In the genomic region with DNA sequence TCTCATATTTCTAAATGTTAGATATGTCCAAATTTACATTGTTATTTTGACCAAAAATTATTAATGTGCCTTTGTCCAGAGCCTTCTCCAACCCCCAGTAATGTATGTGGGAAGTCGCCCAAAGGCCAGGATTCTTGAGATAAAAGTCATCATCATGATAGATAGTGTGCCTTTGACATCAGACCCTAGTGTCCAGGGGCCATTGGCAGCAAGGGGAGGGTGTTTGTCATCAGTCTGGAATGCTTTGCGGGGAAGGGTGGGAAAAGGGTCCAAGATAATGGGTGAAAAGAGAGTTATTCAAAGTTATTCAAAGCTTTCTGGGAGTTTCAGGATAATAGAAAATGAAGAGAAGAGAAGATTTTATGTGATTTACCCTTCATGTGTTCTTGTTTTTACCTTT, we compare ENCODE assay signal across 1 cellular context.
TF ChIP-seq lines count a peak whose summit lies in the region.

No MANE protein-coding gene starts in this region.

TF ChIP-seq in H1, 55 proteins besides CTCF, POLR2A, EP300 and RAD21:
- TF ChIP-seq, protein P1, sequence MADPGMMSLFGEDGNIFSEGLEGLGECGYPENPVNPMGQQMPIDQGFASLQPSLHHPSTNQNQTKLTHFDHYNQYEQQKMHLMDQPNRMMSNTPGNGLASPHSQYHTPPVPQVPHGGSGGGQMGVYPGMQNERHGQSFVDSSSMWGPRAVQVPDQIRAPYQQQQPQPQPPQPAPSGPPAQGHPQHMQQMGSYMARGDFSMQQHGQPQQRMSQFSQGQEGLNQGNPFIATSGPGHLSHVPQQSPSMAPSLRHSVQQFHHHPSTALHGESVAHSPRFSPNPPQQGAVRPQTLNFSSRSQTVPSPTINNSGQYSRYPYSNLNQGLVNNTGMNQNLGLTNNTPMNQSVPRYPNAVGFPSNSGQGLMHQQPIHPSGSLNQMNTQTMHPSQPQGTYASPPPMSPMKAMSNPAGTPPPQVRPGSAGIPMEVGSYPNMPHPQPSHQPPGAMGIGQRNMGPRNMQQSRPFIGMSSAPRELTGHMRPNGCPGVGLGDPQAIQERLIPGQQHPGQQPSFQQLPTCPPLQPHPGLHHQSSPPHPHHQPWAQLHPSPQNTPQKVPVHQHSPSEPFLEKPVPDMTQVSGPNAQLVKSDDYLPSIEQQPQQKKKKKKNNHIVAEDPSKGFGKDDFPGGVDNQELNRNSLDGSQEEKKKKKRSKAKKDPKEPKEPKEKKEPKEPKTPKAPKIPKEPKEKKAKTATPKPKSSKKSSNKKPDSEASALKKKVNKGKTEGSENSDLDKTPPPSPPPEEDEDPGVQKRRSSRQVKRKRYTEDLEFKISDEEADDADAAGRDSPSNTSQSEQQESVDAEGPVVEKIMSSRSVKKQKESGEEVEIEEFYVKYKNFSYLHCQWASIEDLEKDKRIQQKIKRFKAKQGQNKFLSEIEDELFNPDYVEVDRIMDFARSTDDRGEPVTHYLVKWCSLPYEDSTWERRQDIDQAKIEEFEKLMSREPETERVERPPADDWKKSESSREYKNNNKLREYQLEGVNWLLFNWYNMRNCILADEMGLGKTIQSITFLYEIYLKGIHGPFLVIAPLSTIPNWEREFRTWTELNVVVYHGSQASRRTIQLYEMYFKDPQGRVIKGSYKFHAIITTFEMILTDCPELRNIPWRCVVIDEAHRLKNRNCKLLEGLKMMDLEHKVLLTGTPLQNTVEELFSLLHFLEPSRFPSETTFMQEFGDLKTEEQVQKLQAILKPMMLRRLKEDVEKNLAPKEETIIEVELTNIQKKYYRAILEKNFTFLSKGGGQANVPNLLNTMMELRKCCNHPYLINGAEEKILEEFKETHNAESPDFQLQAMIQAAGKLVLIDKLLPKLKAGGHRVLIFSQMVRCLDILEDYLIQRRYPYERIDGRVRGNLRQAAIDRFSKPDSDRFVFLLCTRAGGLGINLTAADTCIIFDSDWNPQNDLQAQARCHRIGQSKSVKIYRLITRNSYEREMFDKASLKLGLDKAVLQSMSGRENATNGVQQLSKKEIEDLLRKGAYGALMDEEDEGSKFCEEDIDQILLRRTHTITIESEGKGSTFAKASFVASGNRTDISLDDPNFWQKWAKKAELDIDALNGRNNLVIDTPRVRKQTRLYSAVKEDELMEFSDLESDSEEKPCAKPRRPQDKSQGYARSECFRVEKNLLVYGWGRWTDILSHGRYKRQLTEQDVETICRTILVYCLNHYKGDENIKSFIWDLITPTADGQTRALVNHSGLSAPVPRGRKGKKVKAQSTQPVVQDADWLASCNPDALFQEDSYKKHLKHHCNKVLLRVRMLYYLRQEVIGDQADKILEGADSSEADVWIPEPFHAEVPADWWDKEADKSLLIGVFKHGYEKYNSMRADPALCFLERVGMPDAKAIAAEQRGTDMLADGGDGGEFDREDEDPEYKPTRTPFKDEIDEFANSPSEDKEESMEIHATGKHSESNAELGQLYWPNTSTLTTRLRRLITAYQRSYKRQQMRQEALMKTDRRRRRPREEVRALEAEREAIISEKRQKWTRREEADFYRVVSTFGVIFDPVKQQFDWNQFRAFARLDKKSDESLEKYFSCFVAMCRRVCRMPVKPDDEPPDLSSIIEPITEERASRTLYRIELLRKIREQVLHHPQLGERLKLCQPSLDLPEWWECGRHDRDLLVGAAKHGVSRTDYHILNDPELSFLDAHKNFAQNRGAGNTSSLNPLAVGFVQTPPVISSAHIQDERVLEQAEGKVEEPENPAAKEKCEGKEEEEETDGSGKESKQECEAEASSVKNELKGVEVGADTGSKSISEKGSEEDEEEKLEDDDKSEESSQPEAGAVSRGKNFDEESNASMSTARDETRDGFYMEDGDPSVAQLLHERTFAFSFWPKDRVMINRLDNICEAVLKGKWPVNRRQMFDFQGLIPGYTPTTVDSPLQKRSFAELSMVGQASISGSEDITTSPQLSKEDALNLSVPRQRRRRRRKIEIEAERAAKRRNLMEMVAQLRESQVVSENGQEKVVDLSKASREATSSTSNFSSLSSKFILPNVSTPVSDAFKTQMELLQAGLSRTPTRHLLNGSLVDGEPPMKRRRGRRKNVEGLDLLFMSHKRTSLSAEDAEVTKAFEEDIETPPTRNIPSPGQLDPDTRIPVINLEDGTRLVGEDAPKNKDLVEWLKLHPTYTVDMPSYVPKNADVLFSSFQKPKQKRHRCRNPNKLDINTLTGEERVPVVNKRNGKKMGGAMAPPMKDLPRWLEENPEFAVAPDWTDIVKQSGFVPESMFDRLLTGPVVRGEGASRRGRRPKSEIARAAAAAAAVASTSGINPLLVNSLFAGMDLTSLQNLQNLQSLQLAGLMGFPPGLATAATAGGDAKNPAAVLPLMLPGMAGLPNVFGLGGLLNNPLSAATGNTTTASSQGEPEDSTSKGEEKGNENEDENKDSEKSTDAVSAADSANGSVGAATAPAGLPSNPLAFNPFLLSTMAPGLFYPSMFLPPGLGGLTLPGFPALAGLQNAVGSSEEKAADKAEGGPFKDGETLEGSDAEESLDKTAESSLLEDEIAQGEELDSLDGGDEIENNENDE (IDR thresholded peaks at IDR 0.05; ENCODE audit: insufficient replicate concordance, low read length), result no peak
- no peak for TF ChIP-seq RFX5 (IDR thresholded peaks at IDR 0.05; ENCODE audit: borderline replicate concordance, low read depth, low read length)
- TF ChIP-seq, protein P2, sequence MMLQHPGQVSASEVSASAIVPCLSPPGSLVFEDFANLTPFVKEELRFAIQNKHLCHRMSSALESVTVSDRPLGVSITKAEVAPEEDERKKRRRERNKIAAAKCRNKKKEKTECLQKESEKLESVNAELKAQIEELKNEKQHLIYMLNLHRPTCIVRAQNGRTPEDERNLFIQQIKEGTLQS (IDR thresholded peaks at IDR 0.05; ENCODE audit: insufficient read depth, low read depth, low read length), result no peak
- no peak for TF ChIP-seq YY1 (IDR thresholded peaks at IDR 0.05; ENCODE audit: low read depth, low read length)
- no peak for TF ChIP-seq TAF7 (optimal IDR thresholded peaks at IDR 0.05; ENCODE audit: borderline replicate concordance, low read depth, low read length)
- TF ChIP-seq ASH2L (IDR thresholded peaks at IDR 0.05; ENCODE audit: low read length), result no peak
- no peak for TF ChIP-seq POLR2AphosphoS5 (IDR thresholded peaks at IDR 0.05; ENCODE audit: low read depth, low read length)
- TF ChIP-seq TAF1 (IDR thresholded peaks at IDR 0.05; ENCODE audit: low read depth, low read length), result no peak
- TF ChIP-seq SP4 (IDR thresholded peaks at IDR 0.05; ENCODE audit: low read length), result no peak
